In genomic region chr2:126648345-126648786, GRCh38 we compare ENCODE assay signal across 1 cellular context.
A peak's percentile ranks its signal among the peaks of the same experiment; 100 is the strongest.
TF ChIP-seq lines count a peak whose summit lies in the region.

No MANE protein-coding gene starts in this region.

TF ChIP-seq in K562, 482 proteins besides CTCF, POLR2A, EP300 and RAD21 (continues in another document):
- TF ChIP-seq CBFA2T3 (IDR thresholded peaks at IDR 0.05) (peak; percentile 81), LEF1 (IDR thresholded peaks at IDR 0.05) (0 out of 2 replicates have a peak, but pooled peaks have one; percentile 19), CTBP1 (IDR thresholded peaks at IDR 0.05; ENCODE audit: borderline replicate concordance) (peak; percentile 84; the same call in 1 of the 2 replicates), SOX6 (IDR thresholded peaks at IDR 0.05) (peak; percentile 37; the same call in 1 of the 2 replicates), PKNOX1 (IDR thresholded peaks at IDR 0.05) (0 out of 2 replicates have a peak, but pooled peaks have one; percentile 33), ADNP (tag; IDR thresholded peaks at IDR 0.05) (0 out of 2 replicates have a peak, but pooled peaks have one; percentile 22), CBFA2T2 (conservative IDR thresholded peaks at IDR 0.05) (peak; percentile 75; the same call in 1 of the 2 replicates), SMARCC2 (IDR thresholded peaks at IDR 0.05; ENCODE audit: low read depth) (0 out of 2 replicates have a peak, but pooled peaks have one; percentile 51), ZNF766 (CRISPR knock-in tag; conservative IDR thresholded peaks at IDR 0.05) (0 out of 2 replicates have a peak, but pooled peaks have one; percentile 48), USF2 (CRISPR knock-in tag; IDR thresholded peaks at IDR 0.05) (0 out of 2 replicates have a peak, but pooled peaks have one; percentile 20), L3MBTL2 (IDR thresholded peaks at IDR 0.05) (0 out of 2 replicates have a peak, but pooled peaks have one; percentile 30), HOMEZ (CRISPR knock-in tag; IDR thresholded peaks at IDR 0.05) (0 out of 2 replicates have a peak, but pooled peaks have one; percentile 38), GATA2 (CRISPR knock-in tag; IDR thresholded peaks at IDR 0.05) (peak; percentile 55; the same call in 1 of the 2 replicates), THAP12 (CRISPR knock-in tag; IDR thresholded peaks at IDR 0.05) (0 out of 2 replicates have a peak, but pooled peaks have one; percentile 40), ZNF592 (IDR thresholded peaks at IDR 0.05) (peak; percentile 89), RBBP5 (IDR thresholded peaks at IDR 0.05; ENCODE audit: borderline replicate concordance, insufficient read depth, low read length, poor library complexity, severe bottlenecking) (peak; percentile 42), MEIS2 (IDR thresholded peaks at IDR 0.05; ENCODE audit: partially characterized antibody) (peak; percentile 33), NCOA1 (IDR thresholded peaks at IDR 0.05; ENCODE audit: low read depth) (peak; percentile 57; the same call in 1 of the 2 replicates), TRIM24 (IDR thresholded peaks at IDR 0.05) (peak in 1 of 2 experiments; percentile 71; a peak in 2 of 4 replicates), CXXC5 (CRISPR knock-in tag; IDR thresholded peaks at IDR 0.05) (peak; percentile 38), RCOR1 (IDR thresholded peaks at IDR 0.05; ENCODE audit: borderline replicate concordance in 1 of 2, low read depth in 2 of 2, low read length in 2 of 2) (peak in 1 of 2 experiments; percentile 46; a peak in 1 of 4 replicates), MTA1 (IDR thresholded peaks at IDR 0.05; ENCODE audit: borderline replicate concordance) (0 out of 2 replicates have a peak, but pooled peaks have one; percentile 20), NFIC (IDR thresholded peaks at IDR 0.05) (peak; percentile 54; the same call in 1 of the 2 replicates), ARID1B (IDR thresholded peaks at IDR 0.05) (peak; percentile 90), MTA2 (IDR thresholded peaks at IDR 0.05; ENCODE audit: low read depth) (peak; percentile 79), TFAP4 (CRISPR knock-in tag; IDR thresholded peaks at IDR 0.05; ENCODE audit: borderline replicate concordance) (peak; percentile 79; the same call in 1 of the 2 replicates), TAF9B (IDR thresholded peaks at IDR 0.05; ENCODE audit: partially characterized antibody) (peak; percentile 7), TCF3 (CRISPR knock-in tag; IDR thresholded peaks at IDR 0.05) (peak; percentile 88), HMBOX1 (IDR thresholded peaks at IDR 0.05) (0 out of 2 replicates have a peak, but pooled peaks have one; percentile 34), ZNF175 (CRISPR knock-in tag; IDR thresholded peaks at IDR 0.05; ENCODE audit: low read depth) (peak; percentile 44; the same call in 1 of the 2 replicates), PHF8 (IDR thresholded peaks at IDR 0.05; ENCODE audit: borderline replicate concordance, low read length) (peak; percentile 17; the same call in 1 of the 2 replicates), ZBTB11 (CRISPR knock-in tag; IDR thresholded peaks at IDR 0.05) (0 out of 6 replicates have a peak, but pooled peaks of 1 of the 3 experiments have one; percentile 9), JUND (IDR thresholded peaks at IDR 0.05; ENCODE audit: borderline replicate concordance, low read depth, low read length) (peak; percentile 25; the same call in 1 of the 2 replicates), JUND (tag; IDR thresholded peaks at IDR 0.05; ENCODE audit: borderline replicate concordance, low read depth, low read length) (peak; percentile 51; the same call in 1 of the 3 replicates), SRF (CRISPR knock-in tag; IDR thresholded peaks at IDR 0.05) (peak in 1 of 2 experiments; percentile 94; a peak in 2 of 4 replicates), NRF1 (conservative IDR thresholded peaks at IDR 0.05 in 1 of 2, IDR thresholded peaks at IDR 0.05 in 1 of 2) (0 out of 4 replicates have a peak, but pooled peaks of 1 of the 2 experiments have one; percentile 22), ESRRA (IDR thresholded peaks at IDR 0.05; ENCODE audit: borderline replicate concordance, low read depth) (peak; percentile 69), SPI1 (IDR thresholded peaks at IDR 0.05; ENCODE audit: borderline replicate concordance, low read depth, low read length) (peak; percentile 69; the same call in 1 of the 2 replicates), MTA3 (IDR thresholded peaks at IDR 0.05; ENCODE audit: borderline replicate concordance) (0 out of 2 replicates have a peak, but pooled peaks have one; percentile 51), SMARCA4 (IDR thresholded peaks at IDR 0.05) (peak; percentile 86), E2F1 (CRISPR knock-in tag; IDR thresholded peaks at IDR 0.05) (0 out of 2 replicates have a peak, but pooled peaks have one; percentile 31), USF1 (CRISPR knock-in tag; IDR thresholded peaks at IDR 0.05) (peak; percentile 9; the same call in 1 of the 2 replicates), HSF4 (CRISPR knock-in tag; IDR thresholded peaks at IDR 0.05; ENCODE audit: borderline replicate concordance) (0 out of 2 replicates have a peak, but pooled peaks have one; percentile 7), RAD51 (IDR thresholded peaks at IDR 0.05; ENCODE audit: borderline replicate concordance, low read depth) (peak; percentile 35; the same call in 1 of the 2 replicates)
